ENCODE assay signal across 13 cellular contexts in the genomic region with DNA sequence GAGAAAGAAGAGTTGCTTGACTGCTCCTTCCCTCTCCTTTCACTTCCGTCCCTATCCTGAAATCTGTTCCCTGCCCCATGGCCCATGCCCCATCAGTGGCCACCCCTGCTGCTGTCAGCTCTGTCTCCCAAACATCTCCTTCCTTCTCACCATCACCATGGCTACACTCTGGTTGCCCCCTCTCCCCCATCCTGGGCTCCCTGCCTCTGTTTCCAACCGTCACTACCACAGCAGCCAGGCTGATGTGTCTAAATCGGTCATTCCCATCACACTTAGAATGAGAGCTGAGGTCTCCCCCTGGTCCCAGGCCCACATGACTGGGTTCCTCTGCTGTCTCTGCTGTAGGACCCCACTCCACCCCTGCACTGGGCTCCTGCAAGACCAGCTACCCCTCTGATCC. TPM values are rescaled to one million over a fixed set of nuclear protein-coding genes. Genes with fewer than 3 reads are reported as not detected.
DNase-seq lines count a peak whose midpoint lies in the region; ATAC-seq, FAIRE-seq and TF ChIP-seq lines count a peak whose summit lies in the region.
"Had no signal": no experiment of that assay in that cellular context is flagged by ENCODE, and none has a peak within 500 bp of the region (broad histone marks: within the 10 kb centered on the region; RNA-seq: fewer than 3 reads in every experiment).

No MANE protein-coding gene starts in this region.

- H3K4me1 ChIP-seq in K562 (replicated peaks in 1 of 2; ENCODE audit: control insufficient read depth in 2 of 2, insufficient read depth in 2 of 2, low read length in 2 of 2): no peaks in the 10 kb centered on the region; a peak in 1 of 5 replicates
- H3K4me1 ChIP-seq in endodermal cell (ENCODE audit: control insufficient read depth, insufficient read depth, low read length): no peaks in the 10 kb centered on the region
- no peaks in the 10 kb centered on the region for H3K4me1 ChIP-seq in osteoblast (ENCODE audit: insufficient read depth, low read length)
- H3K4me1 ChIP-seq in smooth muscle cell (ENCODE audit: low read depth): peaks cover 6% of the 10 kb centered on the region
- H3K4me1 ChIP-seq: HAP-1 had no signal

- no peak for DNase-seq in K562 (ENCODE audit: extremely low read depth in 1 of 4, low spot score in 3 of 4)
- DNase-seq in endodermal cell: peak; percentile 22
- DNase-seq in osteoblast (ENCODE audit: insufficient read length, low spot score, missing footprints): peak; percentile 31
- no peak for DNase-seq in NCI-H146 treated with DMSO at 0.1 percent for 48 hours (lab: John Stamatoyannopoulos, UW; ENCODE audit: unreplicated experiment)
- DNase-seq in NCI-H2196 treated with DMSO at 0.1 percent for 48 hours (lab: John Stamatoyannopoulos, UW; ENCODE audit: unreplicated experiment): no peak
- no peak for DNase-seq in smooth muscle cell (lab: John Stamatoyannopoulos, UW; ENCODE audit: unreplicated experiment)
- DNase-seq: Calu3; CD8-positive, alpha-beta T cell; DMS79 treated with DMSO at 0.1 percent for 48 hours; GF-D8 had no signal

- H3K79me2 ChIP-seq in K562 (ENCODE audit: control insufficient read depth, insufficient read depth, low read length): no peaks in the 10 kb centered on the region
- no peaks in the 10 kb centered on the region for H3K79me2 ChIP-seq in osteoblast (ENCODE audit: insufficient read depth, low read length)
- H3K79me2 ChIP-seq in smooth muscle cell (ENCODE audit: low read depth): no peaks in the 10 kb centered on the region

- no peak overlapping the region for H3K4me3 ChIP-seq in K562
- H3K4me3 ChIP-seq in endodermal cell (ENCODE audit: low read length): no peak overlapping the region
- H3K4me3 ChIP-seq in osteoblast (ENCODE audit: insufficient read depth, low read length): no peak overlapping the region
- H3K4me3 ChIP-seq in smooth muscle cell: no peak overlapping the region
- H3K4me3 ChIP-seq: BLaER1 treated with 17β-estradiol and CSF1 and Interleukin-3, amounts not matched to agents 10 nM and 100 nM; HAP-1 had no signal

- TF ChIP-seq POLR2A in K562 (conservative IDR thresholded peaks at IDR 0.05): no peak

- peaks cover 17% of the 10 kb centered on the region for H3K9me3 Mint-ChIP-seq in endodermal cell

- no peak for ATAC-seq in K562
- ATAC-seq: CD8-positive, alpha-beta T cell had no signal

- no peaks in the 10 kb centered on the region for H3F3A ChIP-seq in smooth muscle cell (ENCODE audit: low read depth)

- TF ChIP-seq CTCF in K562 (IDR thresholded peaks at IDR 0.05 in 2 of 3, conservative IDR thresholded peaks at IDR 0.05 in 1 of 3; ENCODE audit: insufficient read depth in 2 of 3, low read depth in 1 of 3, low read length in 3 of 3) (no peak), endodermal cell (conservative IDR thresholded peaks at IDR 0.05) (no peak), osteoblast (IDR thresholded peaks at IDR 0.05; ENCODE audit: extremely low read depth, low read depth, low read length) (no peak), smooth muscle cell (IDR thresholded peaks at IDR 0.05; ENCODE audit: borderline replicate concordance, insufficient read depth, poor library complexity, severe bottlenecking) (no peak)

- no peaks in the 10 kb centered on the region for H3K36me3 Mint-ChIP-seq in endodermal cell (ENCODE audit: low read depth)
- H3K36me3 Mint-ChIP-seq: CD8-positive, alpha-beta T cell had no signal

- H3K9me1 ChIP-seq in K562 (ENCODE audit: control insufficient read depth, insufficient read depth, low read length): no peaks in the 10 kb centered on the region

- no peak for FAIRE-seq in K562 (lab: Jason Lieb, UNC)

- POLR2A ChIA-PET in K562 (lab: Yijun Ruan, JAX): interaction anchor here (0.7 kb wide), 1 partner anchor 126 kb away, joined by 3 read pairs; no protein-coding TSS in a partner anchor

- CTCF ChIA-PET in K562 (lab: Yijun Ruan, JAX; ENCODE audit: low intra/inter-chr PET ratio): no interaction called here

- H3K4me1 Mint-ChIP-seq in endodermal cell: peaks cover 2% of the 10 kb centered on the region
- H3K4me1 Mint-ChIP-seq: B cell had no signal

- H3K4me2 ChIP-seq in K562 (ENCODE audit: insufficient read depth, low read length) (no peak overlapping the region), osteoblast (ENCODE audit: insufficient read depth, low read length) (no peak overlapping the region), smooth muscle cell (no peak overlapping the region)

- in situ Hi-C loops in K562 (cut with MboI): no loop called here

- H2AFZ ChIP-seq in K562 (ENCODE audit: low read depth, low read length) (no peak overlapping the region), osteoblast (ENCODE audit: low read length) (no peak overlapping the region), smooth muscle cell (ENCODE audit: low read depth) (no peak overlapping the region)

- TF ChIP-seq RAD21 in K562 (CRISPR knock-in tag; conservative IDR thresholded peaks at IDR 0.05 in 1 of 2, IDR thresholded peaks at IDR 0.05 in 1 of 2): no peak

- no peak overlapping the region for H3K27ac ChIP-seq in K562 (ENCODE audit: extremely low read depth, low read depth, low read length)
- no peak overlapping the region for H3K27ac ChIP-seq in endodermal cell (ENCODE audit: low read depth, low read length)
- no peak overlapping the region for H3K27ac ChIP-seq in osteoblast (ENCODE audit: low read depth, low read length)
- H3K27ac ChIP-seq in smooth muscle cell (ENCODE audit: low read depth): no peak overlapping the region
- H3K27ac ChIP-seq: BLaER1 treated with 17β-estradiol and CSF1 and Interleukin-3, amounts not matched to agents 10 nM and 100 nM had no signal

- peaks cover 10% of the 10 kb centered on the region for H3K27me3 Mint-ChIP-seq in endodermal cell (ENCODE audit: insufficient read depth)

- H3K36me3 ChIP-seq in K562 (ENCODE audit: control insufficient read depth, insufficient read depth, low read length) (no peaks in the 10 kb centered on the region), endodermal cell (ENCODE audit: control insufficient read depth, insufficient read depth, low read length) (no peaks in the 10 kb centered on the region), osteoblast (ENCODE audit: insufficient read depth, low read length) (no peaks in the 10 kb centered on the region), smooth muscle cell (ENCODE audit: low read depth) (no peaks in the 10 kb centered on the region)
- H3K36me3 ChIP-seq: BLaER1 treated with 17β-estradiol and CSF1 and Interleukin-3, amounts not matched to agents 10 nM and 100 nM; HAP-1 had no signal

- H3K9ac ChIP-seq in K562 (ENCODE audit: insufficient read depth in 1 of 2, low read depth in 2 of 2, low read length in 2 of 2) (no peak overlapping the region), endodermal cell (ENCODE audit: extremely low read depth, low read length, poor library complexity, severe bottlenecking) (no peak overlapping the region), smooth muscle cell (ENCODE audit: low read depth) (no peak overlapping the region)
- H3K9ac ChIP-seq: BLaER1 treated with 17β-estradiol and CSF1 and Interleukin-3, amounts not matched to agents 10 nM and 100 nM had no signal

- H3K27ac Mint-ChIP-seq in endodermal cell: no peak overlapping the region
- H3K27ac Mint-ChIP-seq: B cell; CD8-positive, alpha-beta T cell had no signal

- H4K20me1 ChIP-seq in K562 (replicated peaks; ENCODE audit: control insufficient read depth, insufficient read depth, low read length) (no peaks in the 10 kb centered on the region), osteoblast (ENCODE audit: insufficient read depth, low read length) (no peaks in the 10 kb centered on the region), smooth muscle cell (ENCODE audit: low read depth) (no peaks in the 10 kb centered on the region)
- H4K20me1 ChIP-seq: BLaER1 treated with 17β-estradiol and CSF1 and Interleukin-3, amounts not matched to agents 10 nM and 100 nM had no signal

- no peak overlapping the region for H3K4me3 Mint-ChIP-seq in endodermal cell
- H3K4me3 Mint-ChIP-seq: B cell; CD8-positive, alpha-beta T cell had no signal

- WGBS in K562 (ENCODE audit: insufficient coverage, low coverage, missing lambda C conversion rate): 4% methylated on average over 3 of the region's 3 CpGs
- WGBS in endodermal cell (ENCODE audit: insufficient coverage in 1 of 2, insufficient read length in 1 of 2), 2 experiments: 93 to 100% methylated on average over 1 to 3 of the region's 3 CpGs
- 97% methylated on average over 3 of the region's 3 CpGs for WGBS in smooth muscle cell (ENCODE audit: low lambda C conversion rate)

- H3K9me3 ChIP-seq in K562 (replicated peaks; ENCODE audit: control insufficient read depth, insufficient read depth, low read depth, low read length) (no peaks in the 10 kb centered on the region), endodermal cell (ENCODE audit: control insufficient read depth, low read length) (peaks cover 17% of the 10 kb centered on the region), osteoblast (ENCODE audit: low read depth, low read length) (no peaks in the 10 kb centered on the region), smooth muscle cell (replicated peaks; ENCODE audit: low read depth) (no peaks in the 10 kb centered on the region)
- H3K9me3 ChIP-seq: BLaER1 treated with 17β-estradiol and CSF1 and Interleukin-3, amounts not matched to agents 10 nM and 100 nM; HAP-1 had no signal

- no peak for TF ChIP-seq EP300 in K562 (IDR thresholded peaks at IDR 0.05; ENCODE audit: low read length)

- intact Hi-C loops in K562 (cut with micrococcal nuclease): no loop called here

- no TSS peak for BruUV-seq in K562 (replicated peaks; lab: Mats Ljungman, UMichigan)

- H3K27me3 ChIP-seq in K562 (ENCODE audit: control insufficient read depth in 2 of 2, insufficient read depth in 2 of 2, low read length in 2 of 2) (peaks cover 16 to 57% of the 10 kb centered on the region in 2 experiments), endodermal cell (ENCODE audit: control insufficient read depth, insufficient read depth, low read length, poor library complexity, severe bottlenecking) (no peaks in the 10 kb centered on the region), osteoblast (ENCODE audit: insufficient read depth, low read length) (peaks cover 65% of the 10 kb centered on the region), smooth muscle cell (ENCODE audit: low read depth) (peaks cover 12% of the 10 kb centered on the region)
- H3K27me3 ChIP-seq: BLaER1 treated with 17β-estradiol and CSF1 and Interleukin-3, amounts not matched to agents 10 nM and 100 nM had no signal

RNA-seq across cellular contexts. Expression of a gene that starts 54.6 kb away (rescaled TPM):
- total RNA-seq in K562 (2011; cell fraction: chromatin; rRNA removed; ENCODE audit: low replicate concordance): 224 and 314 TPM in 2 replicates
- 208 and 235 TPM in 2 replicates for total RNA-seq in K562 (2011; cell fraction: nucleolus; rRNA removed)
- 194 and 205 TPM in 2 replicates for total RNA-seq in K562 (2011; cell fraction: nucleoplasm; rRNA removed)
- total RNA-seq in K562 (2014; rRNA removed) (279 and 290 TPM in 2 replicates), K562 (2014; rRNA removed; fragmentation: Illumina TruSeq; extraction: Trizol) (256 and 278 TPM in 2 replicates), K562 (2015; rRNA removed; fragmentation: Illumina TruSeq; extraction: Trizol) (265 and 279 TPM in 2 replicates), K562 (2021) (191 and 207 TPM in 2 replicates), endodermal cell (100 to 1,000 TPM; 157 to 196 TPM), osteoblast (393 and 412 TPM in 2 replicates), smooth muscle cell (258 and 323 TPM in 2 replicates)
- polyA plus RNA-seq in K562 (2011; rRNA removed) (397 and 422 TPM in 2 replicates), K562 (2014; fragmentation: Illumina TruSeq; extraction: Trizol) (368 and 398 TPM in 2 replicates), K562 (2014; fragmentation: Nextera tagmentation; extraction: Ambion mirVana) (100 to 1,000 TPM; 199 to 351 TPM), K562 (2014; rRNA removed) (278 and 293 TPM in 2 replicates), smooth muscle cell (82.7 and 101 TPM in 2 replicates)
- 502 and 509 TPM in 2 replicates for polyA plus RNA-seq in K562 (2011; cell fraction: cytosol; rRNA removed)
- polyA plus RNA-seq in K562 (2011; cell fraction: nucleus; rRNA removed): 297 TPM in 2 replicates
- 208 and 287 TPM in 2 replicates for polyA plus RNA-seq in K562 (2012)
- polyA minus RNA-seq in K562 (2011; rRNA and poly(A)+ RNA removed): 513 and 629 TPM in 2 replicates
- 261 and 266 TPM in 2 replicates for polyA minus RNA-seq in K562 (2011; cell fraction: cytosol; rRNA and poly(A)+ RNA removed)
- polyA minus RNA-seq in K562 (2011; cell fraction: nucleus; rRNA and poly(A)+ RNA removed): 122 and 177 TPM in 2 replicates
- polyA plus RNA-seq in endodermal cell (2013, experiment 1 of 2): 158 TPM
- 164 TPM for polyA plus RNA-seq in endodermal cell (2013, experiment 2 of 2)

Comparison
In these comparisons a context has a peak if more than half of its experiments do, and no peak if none do; other contexts are left out.
1. DNase-seq: peak in endodermal cell (single experiment) and osteoblast (single experiment); none in K562 (0 of 4), NCI-H146 treated with DMSO at 0.1 percent for 48 hours (single experiment), NCI-H2196 treated with DMSO at 0.1 percent for 48 hours (single experiment) and smooth muscle cell (single experiment).